8 cellular contexts compared by ENCODE assay signal in genomic region chr12:132218915-132219314, GRCh38.
DNase-seq lines count a peak whose midpoint lies in the region; ATAC-seq and TF ChIP-seq lines count a peak whose summit lies in the region.

No MANE protein-coding gene starts in this region.

- DNase-seq in DMS153 treated with DMSO at 0.1 percent for 48 hours (lab: John Stamatoyannopoulos, UW; ENCODE audit: unreplicated experiment) = peak; percentile 42
- peak; percentile 16 to 28 for DNase-seq in Kasumi-1 (lab: John Stamatoyannopoulos, UW)
- peak; percentile 46 to 52 for DNase-seq in activated CD4-positive, alpha-beta T cell treated with anti-CD3 and anti-CD28 coated beads for 4 hours
- no peak for DNase-seq in fibroblast of mammary gland (ENCODE audit: low read depth)
- DNase-seq in stimulated activated CD4-positive, alpha-beta T cell treated with anti-CD3 and anti-CD28 coated beads, Interleukin-4, amount 100 ng/mL, for 1 hour = peak; percentile 39
- no peak for DNase-seq in NCI-H1048 (lab: John Stamatoyannopoulos, UW)

- ATAC-seq in GM18867 (IDR thresholded peaks at IDR 0.05; ENCODE audit: unreplicated experiment) = no peak
- ATAC-seq in HG03196 (IDR thresholded peaks at IDR 0.05; ENCODE audit: unreplicated experiment) = no peak

- TF ChIP-seq CTCF in fibroblast of mammary gland (conservative IDR thresholded peaks at IDR 0.05; ENCODE audit: control insufficient read depth, insufficient read depth, low read depth, low read length) = peak; percentile 29

- H3K4me3 ChIP-seq in fibroblast of mammary gland (ENCODE audit: control insufficient read depth, low read depth, low read length) = no peak overlapping the region

Comparison
In these comparisons a context has a peak if more than half of its experiments do, and no peak if none do; other contexts are left out.
1. DNase-seq: peak in DMS153 treated with DMSO at 0.1 percent for 48 hours (single experiment), Kasumi-1 (2 of 2), activated CD4-positive, alpha-beta T cell treated with anti-CD3 and anti-CD28 coated beads for 4 hours (2 of 2) and stimulated activated CD4-positive, alpha-beta T cell treated with anti-CD3 and anti-CD28 coated beads, Interleukin-4, amount 100 ng/mL, for 1 hour (single experiment); none in fibroblast of mammary gland (single experiment) and NCI-H1048 (single experiment).